ENCODE assay signal across 20 cellular contexts in the genomic region with DNA sequence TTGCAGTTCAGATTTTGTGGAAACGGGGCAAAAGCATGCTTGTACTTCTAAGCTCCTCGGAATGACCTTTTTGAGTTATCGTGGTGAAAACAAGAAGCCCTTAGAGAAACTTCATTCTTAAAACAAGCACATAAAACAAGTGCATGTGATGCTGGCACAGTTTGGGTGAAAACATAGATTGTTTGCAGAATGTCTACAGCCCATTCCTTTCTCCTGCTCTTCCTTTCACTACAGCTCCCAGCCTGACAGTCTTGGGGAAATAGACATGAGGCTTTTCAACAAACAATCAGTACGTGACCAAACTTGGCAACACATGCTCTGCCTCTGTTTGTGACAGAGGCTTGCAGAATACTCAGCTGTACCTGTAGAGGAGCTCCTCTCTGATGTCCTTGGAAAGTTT.
DNase-seq lines count a peak whose midpoint lies in the region; ATAC-seq, FAIRE-seq and TF ChIP-seq lines count a peak whose summit lies in the region.
"Had no signal": no experiment of that assay in that cellular context is flagged by ENCODE, and none has a peak within 500 bp of the region (broad histone marks: within the 10 kb centered on the region; RNA-seq: fewer than 3 reads in every experiment).

No MANE protein-coding gene starts in this region.

- H2BK20ac ChIP-seq in H9 (ENCODE audit: low read depth, low read length, poor library complexity, severe bottlenecking) = no peak overlapping the region

- H3K36me3 Mint-ChIP-seq in T-helper 17 cell (ENCODE audit: low read depth) (peaks cover 2% of the 10 kb centered on the region), H9 (ENCODE audit: insufficient read depth in 1 of 3, low read depth in 3 of 3) (no peaks in the 10 kb centered on the region)

- H3K23ac ChIP-seq in H9 (ENCODE audit: insufficient read length, low read depth, low read length) = no peak overlapping the region

- H4K8ac ChIP-seq in H9 (replicated peaks; ENCODE audit: insufficient read length, low read depth, low read length) = no peak overlapping the region

- H3K27me3 ChIP-seq in H9 (ENCODE audit: insufficient read depth, low read length) = no peaks in the 10 kb centered on the region
- H3K27me3 ChIP-seq: Peyer's patch had no signal

- no peak overlapping the region for H3K18ac ChIP-seq in H9 (ENCODE audit: insufficient read length, low read depth, low read length)

- H3K4me3 Mint-ChIP-seq in T-helper 17 cell (no peak overlapping the region), H9 (no peak overlapping the region)

- no peaks in the 10 kb centered on the region for H3K9me3 Mint-ChIP-seq in H9

- no peak overlapping the region for H3T11ph ChIP-seq in H9 (ENCODE audit: low read length)

- H3K14ac ChIP-seq in H9 (ENCODE audit: insufficient read depth, low read length) = no peak overlapping the region

- H3K27ac Mint-ChIP-seq in T-helper 17 cell (peak overlapping the region; percentile 69), H9 (no peak overlapping the region; a peak in 2 of 7 replicates)

- H3K4me2 ChIP-seq in H9 (ENCODE audit: insufficient read depth, insufficient read length, low read length) = no peak overlapping the region

- no peak overlapping the region for H3K4ac ChIP-seq in H9 (ENCODE audit: low read depth, low read length)

- H3K4me1 Mint-ChIP-seq in T-helper 17 cell (peaks cover 30% of the 10 kb centered on the region), H9 (peaks cover 73 to 80% of the 10 kb centered on the region in 2 experiments)

- H4K91ac ChIP-seq in H9 (ENCODE audit: insufficient read length, low read depth, low read length) = no peak overlapping the region

- peaks cover 3% of the 10 kb centered on the region; the same call in 1 of the 2 replicates for H3K4me1 ChIP-seq in H9 (ENCODE audit: insufficient read depth, low read length)
- H3K4me1 ChIP-seq: HAP-1, Peyer's patch had no signal

- no peaks in the 10 kb centered on the region for H3K79me1 ChIP-seq in H9 (ENCODE audit: insufficient read depth, low read depth, low read length, poor library complexity, severe bottlenecking)

- no peak overlapping the region for H2BK5ac ChIP-seq in H9 (ENCODE audit: insufficient read length, low read length)

- no peak overlapping the region for H3K9ac ChIP-seq in H9 (ENCODE audit: extremely low read depth, insufficient read length, low read length)

- ATAC-seq in T-helper 17 cell (no peak), left lobe of liver (peak; percentile 40)
- ATAC-seq: Right ventricle myocardium inferior had no signal

- DNase-seq in Ammon's horn (ENCODE audit: low spot score) (peak; percentile 32), COLO829 (ENCODE audit: low spot score) (peak; percentile 20), T-helper 17 cell (no peak), left lobe of liver (ENCODE audit: low spot score) (no peak), H9 (no peak), NCI-H510A treated with DMSO at 0.1 percent for 48 hours (lab: John Stamatoyannopoulos, UW) (no peak), urothelium cell line (ENCODE audit: low spot score) (no peak), occipital lobe (lab: John Stamatoyannopoulos, UW) (no peak)
- DNase-seq: ACHN, GDM1, NCI-H1105 treated with DMSO at 0.1 percent for 48 hours, NCI-H1694 treated with DMSO at 0.1 percent for 48 hours, NCI-H2107, NCI-H226, NCI-H526, Peyer's patch had no signal

- H2AK5ac ChIP-seq in H9 (ENCODE audit: insufficient read length, low read length) = no peak overlapping the region

- no peak for FAIRE-seq in urothelium cell line (lab: Jason Lieb, UNC)
- FAIRE-seq: GM19239 had no signal

- TF ChIP-seq CTCF in H9 (conservative IDR thresholded peaks at IDR 0.05) = no peak

- H3K9me3 ChIP-seq in T-helper 17 cell (ENCODE audit: control insufficient read depth, low read length, poor library complexity, severe bottlenecking) (no peaks in the 10 kb centered on the region), H9 (ENCODE audit: control insufficient read depth, low read depth, low read length) (no peaks in the 10 kb centered on the region)
- H3K9me3 ChIP-seq: HAP-1, Peyer's patch had no signal

- no peak overlapping the region for H3K27ac ChIP-seq in H9 (ENCODE audit: insufficient read length, low read depth, low read length)
- H3K27ac ChIP-seq: C4-2B, Peyer's patch had no signal

- WGBS in H9 (ENCODE audit: extremely low coverage, insufficient read length, low lambda C conversion rate) = no CpG with 5 or more reads among the region's 4 CpGs

- H2AFZ ChIP-seq in H9 (ENCODE audit: low read length) = no peak overlapping the region

- no peaks in the 10 kb centered on the region for H3K27me3 Mint-ChIP-seq in T-helper 17 cell
- no peaks in the 10 kb centered on the region for H3K27me3 Mint-ChIP-seq in H9 (ENCODE audit: low read depth)

- no peaks in the 10 kb centered on the region for H4K20me1 ChIP-seq in H9 (ENCODE audit: control insufficient read depth, insufficient read depth, insufficient read length)

- H2BK12ac ChIP-seq in H9 (ENCODE audit: insufficient read length, low read depth, low read length) = no peak overlapping the region

- H4K5ac ChIP-seq in H9 (ENCODE audit: insufficient read length, low read depth, low read length) = no peak overlapping the region

- no peak overlapping the region for H3K56ac ChIP-seq in H9 (ENCODE audit: insufficient read length, low read depth, low read length)

- no peaks in the 10 kb centered on the region for H3K23me2 ChIP-seq in H9 (ENCODE audit: insufficient read length, low read depth, low read length, poor library complexity, severe bottlenecking)

- no peak overlapping the region for H2BK120ac ChIP-seq in H9 (ENCODE audit: low read depth, low read length, poor library complexity, severe bottlenecking)

- no peaks in the 10 kb centered on the region for H3K79me2 ChIP-seq in H9 (ENCODE audit: insufficient read depth, low read length)

- no peak overlapping the region for H2BK15ac ChIP-seq in H9 (ENCODE audit: low read depth, low read length)

Comparison
In these comparisons a context has a peak if more than half of its experiments do, and no peak if none do; other contexts are left out.
1. DNase-seq: peak in Ammon's horn (single experiment) and COLO829 (single experiment); none in T-helper 17 cell (0 of 3), left lobe of liver (single experiment), H9 (single experiment), NCI-H510A treated with DMSO at 0.1 percent for 48 hours (single experiment), urothelium cell line (single experiment) and occipital lobe (single experiment).